In the genomic region with DNA sequence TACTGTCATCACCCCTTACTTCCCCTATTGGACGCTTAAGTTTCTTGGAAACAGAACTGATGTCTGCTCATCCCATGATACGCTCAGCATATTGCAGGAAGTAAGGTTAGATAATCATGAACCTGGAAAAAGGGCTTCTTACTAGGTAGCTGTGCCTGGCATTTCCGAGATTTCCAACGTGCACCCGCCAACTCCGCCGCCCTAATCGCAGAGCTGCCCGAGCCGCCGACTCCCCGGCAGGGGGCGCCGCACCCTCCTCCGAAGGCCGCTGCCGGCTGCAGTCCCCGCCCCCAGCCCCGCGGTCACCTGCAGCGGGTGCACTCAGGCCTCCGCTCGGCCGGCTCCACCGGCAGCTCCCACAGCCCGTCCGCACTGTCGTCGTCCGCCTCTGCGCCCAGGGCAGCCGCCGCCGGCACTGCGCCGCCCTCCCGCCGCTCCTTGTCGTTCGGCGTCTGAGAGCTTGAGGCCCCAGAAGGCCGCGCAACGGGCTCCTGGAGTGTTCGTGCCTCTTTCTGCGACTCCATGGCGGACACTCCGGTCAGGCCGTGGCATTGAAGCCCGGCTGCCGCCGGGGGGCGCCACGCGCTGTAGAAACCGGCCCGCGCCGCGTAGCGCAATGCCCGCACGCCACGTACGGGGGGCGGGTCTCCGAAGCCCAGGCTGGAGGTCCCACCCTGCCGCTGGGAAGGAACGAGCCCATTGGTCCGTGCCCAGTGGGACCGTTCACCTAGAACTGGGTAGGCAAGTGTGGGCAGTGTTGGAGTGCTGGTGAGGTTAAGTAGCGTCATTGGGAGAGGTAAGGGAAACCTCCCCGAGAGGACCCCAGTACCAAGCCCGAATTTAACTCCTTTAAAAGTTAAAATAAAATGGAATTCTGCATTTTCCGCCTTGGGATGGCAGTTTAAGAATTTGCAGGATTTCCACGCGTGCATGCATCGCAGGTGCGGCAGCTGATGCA, we compare ENCODE assay signal across 1 cellular context.
TF ChIP-seq lines count a peak whose summit lies in the region.

A gene with protein sequence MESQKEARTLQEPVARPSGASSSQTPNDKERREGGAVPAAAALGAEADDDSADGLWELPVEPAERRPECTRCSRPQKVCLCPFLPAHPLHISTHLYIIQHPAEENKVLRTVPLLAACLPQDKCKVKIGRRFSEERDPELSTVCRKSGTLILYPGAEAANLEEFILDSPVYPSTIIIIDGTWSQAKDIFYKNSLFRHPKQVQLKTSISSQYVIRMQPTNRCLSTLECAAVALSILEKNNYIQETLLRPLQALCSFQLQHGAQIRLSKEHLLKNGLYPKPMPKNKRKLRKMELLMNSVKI (minus strand): TSS at position 560 of the 958 bp plus-strand sequence. CDS start 36 bp downstream, at position 524.

TF ChIP-seq in GM12878, 131 proteins besides CTCF, POLR2A, EP300 and RAD21 (continued from another document and continues in another):
- TF ChIP-seq, protein P1, sequence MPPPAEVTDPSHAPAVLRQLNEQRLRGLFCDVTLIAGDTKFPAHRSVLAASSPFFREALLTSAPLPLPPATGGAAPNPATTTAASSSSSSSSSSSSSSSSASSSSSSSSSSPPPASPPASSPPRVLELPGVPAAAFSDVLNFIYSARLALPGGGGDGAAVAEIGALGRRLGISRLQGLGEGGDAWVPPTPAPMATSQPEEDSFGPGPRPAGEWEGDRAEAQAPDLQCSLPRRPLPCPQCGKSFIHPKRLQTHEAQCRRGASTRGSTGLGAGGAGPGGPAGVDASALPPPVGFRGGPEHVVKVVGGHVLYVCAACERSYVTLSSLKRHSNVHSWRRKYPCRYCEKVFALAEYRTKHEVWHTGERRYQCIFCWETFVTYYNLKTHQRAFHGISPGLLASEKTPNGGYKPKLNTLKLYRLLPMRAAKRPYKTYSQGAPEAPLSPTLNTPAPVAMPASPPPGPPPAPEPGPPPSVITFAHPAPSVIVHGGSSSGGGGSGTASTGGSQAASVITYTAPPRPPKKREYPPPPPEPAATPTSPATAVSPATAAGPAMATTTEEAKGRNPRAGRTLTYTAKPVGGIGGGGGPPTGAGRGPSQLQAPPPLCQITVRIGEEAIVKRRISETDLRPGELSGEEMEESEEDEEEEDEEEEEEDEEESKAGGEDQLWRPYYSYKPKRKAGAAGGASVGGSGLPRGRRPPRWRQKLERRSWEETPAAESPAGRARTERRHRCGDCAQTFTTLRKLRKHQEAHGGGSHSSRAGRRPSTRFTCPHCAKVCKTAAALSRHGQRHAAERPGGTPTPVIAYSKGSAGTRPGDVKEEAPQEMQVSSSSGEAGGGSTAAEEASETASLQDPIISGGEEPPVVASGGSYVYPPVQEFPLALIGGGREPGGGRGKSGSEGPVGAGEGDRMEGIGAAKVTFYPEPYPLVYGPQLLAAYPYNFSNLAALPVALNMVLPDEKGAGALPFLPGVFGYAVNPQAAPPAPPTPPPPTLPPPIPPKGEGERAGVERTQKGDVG (CRISPR knock-in tag; IDR thresholded peaks at IDR 0.05) = no peak
- TF ChIP-seq TAF1 (IDR thresholded peaks at IDR 0.05; ENCODE audit: borderline replicate concordance, low read depth, low read length) (no peak), SREBF2 (IDR thresholded peaks at IDR 0.05; ENCODE audit: low read length) (no peak), YBX1 (IDR thresholded peaks at IDR 0.05) (no peak), NR2C2 (IDR thresholded peaks at IDR 0.05; ENCODE audit: borderline replicate concordance, control insufficient read depth, insufficient read length, low read depth) (no peak), ETV6 (conservative IDR thresholded peaks at IDR 0.05 in 1 of 2, IDR thresholded peaks at IDR 0.05 in 1 of 2; ENCODE audit: borderline replicate concordance in 1 of 2, low read depth in 1 of 2) (peak in 1 of 2 experiments; percentile 23; a peak in 1 of 4 replicates), RAD51 (IDR thresholded peaks at IDR 0.05) (0 out of 2 replicates have a peak, but pooled peaks have one; percentile 12), LARP7 (IDR thresholded peaks at IDR 0.05) (peak; percentile 98), ZZZ3 (IDR thresholded peaks at IDR 0.05; ENCODE audit: control insufficient read depth, insufficient read length, low read depth) (no peak), KAT2A (conservative IDR thresholded peaks at IDR 0.05; ENCODE audit: control insufficient read depth, low read depth, low read length) (no peak), EGR1 (IDR thresholded peaks at IDR 0.05; ENCODE audit: borderline replicate concordance in 1 of 2, low read depth in 2 of 2, low read length in 2 of 2) (peak in 1 of 2 experiments; percentile 43; a peak in 1 of 3 replicates), BHLHE40 (IDR thresholded peaks at IDR 0.05; ENCODE audit: borderline replicate concordance in 1 of 2, low read depth in 2 of 2, low read length in 1 of 2) (peak; percentile 87 to 97), BRCA1 (IDR thresholded peaks at IDR 0.05; ENCODE audit: low read depth, low read length) (no peak), TCF12 (IDR thresholded peaks at IDR 0.05; ENCODE audit: low read depth, low read length) (0 out of 2 replicates have a peak, but pooled peaks have one; percentile 45), RBBP5 (conservative IDR thresholded peaks at IDR 0.05) (no peak), MEF2A (IDR thresholded peaks at IDR 0.05; ENCODE audit: insufficient read depth, low read depth, low read length) (peak; percentile 30; the same call in 1 of the 2 replicates), SMAD1 (IDR thresholded peaks at IDR 0.05; ENCODE audit: low read depth, partially characterized antibody) (no peak), IKZF2 (IDR thresholded peaks at IDR 0.05) (peak; percentile 34 to 48; a peak in 2 of 4 replicates), POLR2AphosphoS5 (IDR thresholded peaks at IDR 0.05; ENCODE audit: low read length) (no peak), EED (IDR thresholded peaks at IDR 0.05; ENCODE audit: low read depth) (peak; percentile 27; the same call in 1 of the 2 replicates), CREM (IDR thresholded peaks at IDR 0.05; ENCODE audit: low read depth) (peak; percentile 70), HDAC6 (IDR thresholded peaks at IDR 0.05; ENCODE audit: unreplicated experiment) (no peak), FOS (IDR thresholded peaks at IDR 0.05; ENCODE audit: borderline replicate concordance, extremely low read depth, insufficient read length) (no peak), ATF7 (IDR thresholded peaks at IDR 0.05; ENCODE audit: low read depth) (no peak)
- TF ChIP-seq, protein P2, sequence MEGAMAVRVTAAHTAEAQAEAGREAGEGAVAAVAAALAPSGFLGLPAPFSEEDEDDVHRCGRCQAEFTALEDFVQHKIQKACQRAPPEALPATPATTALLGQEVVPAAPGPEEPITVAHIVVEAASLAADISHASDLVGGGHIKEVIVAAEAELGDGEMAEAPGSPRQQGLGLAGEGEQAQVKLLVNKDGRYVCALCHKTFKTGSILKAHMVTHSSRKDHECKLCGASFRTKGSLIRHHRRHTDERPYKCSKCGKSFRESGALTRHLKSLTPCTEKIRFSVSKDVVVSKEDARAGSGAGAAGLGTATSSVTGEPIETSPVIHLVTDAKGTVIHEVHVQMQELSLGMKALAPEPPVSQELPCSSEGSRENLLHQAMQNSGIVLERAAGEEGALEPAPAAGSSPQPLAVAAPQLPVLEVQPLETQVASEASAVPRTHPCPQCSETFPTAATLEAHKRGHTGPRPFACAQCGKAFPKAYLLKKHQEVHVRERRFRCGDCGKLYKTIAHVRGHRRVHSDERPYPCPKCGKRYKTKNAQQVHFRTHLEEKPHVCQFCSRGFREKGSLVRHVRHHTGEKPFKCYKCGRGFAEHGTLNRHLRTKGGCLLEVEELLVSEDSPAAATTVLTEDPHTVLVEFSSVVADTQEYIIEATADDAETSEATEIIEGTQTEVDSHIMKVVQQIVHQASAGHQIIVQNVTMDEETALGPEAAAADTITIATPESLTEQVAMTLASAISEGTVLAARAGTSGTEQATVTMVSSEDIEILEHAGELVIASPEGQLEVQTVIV (IDR thresholded peaks at IDR 0.05; ENCODE audit: borderline replicate concordance, partially characterized antibody) = no peak
- TF ChIP-seq, protein P3, sequence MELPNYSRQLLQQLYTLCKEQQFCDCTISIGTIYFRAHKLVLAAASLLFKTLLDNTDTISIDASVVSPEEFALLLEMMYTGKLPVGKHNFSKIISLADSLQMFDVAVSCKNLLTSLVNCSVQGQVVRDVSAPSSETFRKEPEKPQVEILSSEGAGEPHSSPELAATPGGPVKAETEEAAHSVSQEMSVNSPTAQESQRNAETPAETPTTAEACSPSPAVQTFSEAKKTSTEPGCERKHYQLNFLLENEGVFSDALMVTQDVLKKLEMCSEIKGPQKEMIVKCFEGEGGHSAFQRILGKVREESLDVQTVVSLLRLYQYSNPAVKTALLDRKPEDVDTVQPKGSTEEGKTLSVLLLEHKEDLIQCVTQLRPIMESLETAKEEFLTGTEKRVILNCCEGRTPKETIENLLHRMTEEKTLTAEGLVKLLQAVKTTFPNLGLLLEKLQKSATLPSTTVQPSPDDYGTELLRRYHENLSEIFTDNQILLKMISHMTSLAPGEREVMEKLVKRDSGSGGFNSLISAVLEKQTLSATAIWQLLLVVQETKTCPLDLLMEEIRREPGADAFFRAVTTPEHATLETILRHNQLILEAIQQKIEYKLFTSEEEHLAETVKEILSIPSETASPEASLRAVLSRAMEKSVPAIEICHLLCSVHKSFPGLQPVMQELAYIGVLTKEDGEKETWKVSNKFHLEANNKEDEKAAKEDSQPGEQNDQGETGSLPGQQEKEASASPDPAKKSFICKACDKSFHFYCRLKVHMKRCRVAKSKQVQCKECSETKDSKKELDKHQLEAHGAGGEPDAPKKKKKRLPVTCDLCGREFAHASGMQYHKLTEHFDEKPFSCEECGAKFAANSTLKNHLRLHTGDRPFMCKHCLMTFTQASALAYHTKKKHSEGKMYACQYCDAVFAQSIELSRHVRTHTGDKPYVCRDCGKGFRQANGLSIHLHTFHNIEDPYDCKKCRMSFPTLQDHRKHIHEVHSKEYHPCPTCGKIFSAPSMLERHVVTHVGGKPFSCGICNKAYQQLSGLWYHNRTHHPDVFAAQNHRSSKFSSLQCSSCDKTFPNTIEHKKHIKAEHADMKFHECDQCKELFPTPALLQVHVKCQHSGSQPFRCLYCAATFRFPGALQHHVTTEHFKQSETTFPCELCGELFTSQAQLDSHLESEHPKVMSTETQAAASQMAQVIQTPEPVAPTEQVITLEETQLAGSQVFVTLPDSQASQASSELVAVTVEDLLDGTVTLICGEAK (IDR thresholded peaks at IDR 0.05; ENCODE audit: borderline replicate concordance) = peak; percentile 41; the same call in 1 of the 2 replicates
- TF ChIP-seq, protein P4, sequence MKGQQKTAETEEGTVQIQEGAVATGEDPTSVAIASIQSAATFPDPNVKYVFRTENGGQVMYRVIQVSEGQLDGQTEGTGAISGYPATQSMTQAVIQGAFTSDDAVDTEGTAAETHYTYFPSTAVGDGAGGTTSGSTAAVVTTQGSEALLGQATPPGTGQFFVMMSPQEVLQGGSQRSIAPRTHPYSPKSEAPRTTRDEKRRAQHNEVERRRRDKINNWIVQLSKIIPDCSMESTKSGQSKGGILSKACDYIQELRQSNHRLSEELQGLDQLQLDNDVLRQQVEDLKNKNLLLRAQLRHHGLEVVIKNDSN (IDR thresholded peaks at IDR 0.05; ENCODE audit: borderline replicate concordance, extremely low read length, insufficient read depth, low read depth, low read length) = no peak
- TF ChIP-seq, protein P5, sequence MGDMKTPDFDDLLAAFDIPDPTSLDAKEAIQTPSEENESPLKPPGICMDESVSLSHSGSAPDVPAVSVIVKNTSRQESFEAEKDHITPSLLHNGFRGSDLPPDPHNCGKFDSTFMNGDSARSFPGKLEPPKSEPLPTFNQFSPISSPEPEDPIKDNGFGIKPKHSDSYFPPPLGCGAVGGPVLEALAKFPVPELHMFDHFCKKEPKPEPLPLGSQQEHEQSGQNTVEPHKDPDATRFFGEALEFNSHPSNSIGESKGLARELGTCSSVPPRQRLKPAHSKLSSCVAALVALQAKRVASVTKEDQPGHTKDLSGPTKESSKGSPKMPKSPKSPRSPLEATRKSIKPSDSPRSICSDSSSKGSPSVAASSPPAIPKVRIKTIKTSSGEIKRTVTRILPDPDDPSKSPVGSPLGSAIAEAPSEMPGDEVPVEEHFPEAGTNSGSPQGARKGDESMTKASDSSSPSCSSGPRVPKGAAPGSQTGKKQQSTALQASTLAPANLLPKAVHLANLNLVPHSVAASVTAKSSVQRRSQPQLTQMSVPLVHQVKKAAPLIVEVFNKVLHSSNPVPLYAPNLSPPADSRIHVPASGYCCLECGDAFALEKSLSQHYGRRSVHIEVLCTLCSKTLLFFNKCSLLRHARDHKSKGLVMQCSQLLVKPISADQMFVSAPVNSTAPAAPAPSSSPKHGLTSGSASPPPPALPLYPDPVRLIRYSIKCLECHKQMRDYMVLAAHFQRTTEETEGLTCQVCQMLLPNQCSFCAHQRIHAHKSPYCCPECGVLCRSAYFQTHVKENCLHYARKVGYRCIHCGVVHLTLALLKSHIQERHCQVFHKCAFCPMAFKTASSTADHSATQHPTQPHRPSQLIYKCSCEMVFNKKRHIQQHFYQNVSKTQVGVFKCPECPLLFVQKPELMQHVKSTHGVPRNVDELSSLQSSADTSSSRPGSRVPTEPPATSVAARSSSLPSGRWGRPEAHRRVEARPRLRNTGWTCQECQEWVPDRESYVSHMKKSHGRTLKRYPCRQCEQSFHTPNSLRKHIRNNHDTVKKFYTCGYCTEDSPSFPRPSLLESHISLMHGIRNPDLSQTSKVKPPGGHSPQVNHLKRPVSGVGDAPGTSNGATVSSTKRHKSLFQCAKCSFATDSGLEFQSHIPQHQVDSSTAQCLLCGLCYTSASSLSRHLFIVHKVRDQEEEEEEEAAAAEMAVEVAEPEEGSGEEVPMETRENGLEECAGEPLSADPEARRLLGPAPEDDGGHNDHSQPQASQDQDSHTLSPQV (IDR thresholded peaks at IDR 0.05) = peak; percentile 88
- TF ChIP-seq, protein P6, sequence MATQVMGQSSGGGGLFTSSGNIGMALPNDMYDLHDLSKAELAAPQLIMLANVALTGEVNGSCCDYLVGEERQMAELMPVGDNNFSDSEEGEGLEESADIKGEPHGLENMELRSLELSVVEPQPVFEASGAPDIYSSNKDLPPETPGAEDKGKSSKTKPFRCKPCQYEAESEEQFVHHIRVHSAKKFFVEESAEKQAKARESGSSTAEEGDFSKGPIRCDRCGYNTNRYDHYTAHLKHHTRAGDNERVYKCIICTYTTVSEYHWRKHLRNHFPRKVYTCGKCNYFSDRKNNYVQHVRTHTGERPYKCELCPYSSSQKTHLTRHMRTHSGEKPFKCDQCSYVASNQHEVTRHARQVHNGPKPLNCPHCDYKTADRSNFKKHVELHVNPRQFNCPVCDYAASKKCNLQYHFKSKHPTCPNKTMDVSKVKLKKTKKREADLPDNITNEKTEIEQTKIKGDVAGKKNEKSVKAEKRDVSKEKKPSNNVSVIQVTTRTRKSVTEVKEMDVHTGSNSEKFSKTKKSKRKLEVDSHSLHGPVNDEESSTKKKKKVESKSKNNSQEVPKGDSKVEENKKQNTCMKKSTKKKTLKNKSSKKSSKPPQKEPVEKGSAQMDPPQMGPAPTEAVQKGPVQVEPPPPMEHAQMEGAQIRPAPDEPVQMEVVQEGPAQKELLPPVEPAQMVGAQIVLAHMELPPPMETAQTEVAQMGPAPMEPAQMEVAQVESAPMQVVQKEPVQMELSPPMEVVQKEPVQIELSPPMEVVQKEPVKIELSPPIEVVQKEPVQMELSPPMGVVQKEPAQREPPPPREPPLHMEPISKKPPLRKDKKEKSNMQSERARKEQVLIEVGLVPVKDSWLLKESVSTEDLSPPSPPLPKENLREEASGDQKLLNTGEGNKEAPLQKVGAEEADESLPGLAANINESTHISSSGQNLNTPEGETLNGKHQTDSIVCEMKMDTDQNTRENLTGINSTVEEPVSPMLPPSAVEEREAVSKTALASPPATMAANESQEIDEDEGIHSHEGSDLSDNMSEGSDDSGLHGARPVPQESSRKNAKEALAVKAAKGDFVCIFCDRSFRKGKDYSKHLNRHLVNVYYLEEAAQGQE (IDR thresholded peaks at IDR 0.05; ENCODE audit: low read depth, low read length) = no peak
